11 cellular contexts compared by ENCODE assay signal in the genomic region with DNA sequence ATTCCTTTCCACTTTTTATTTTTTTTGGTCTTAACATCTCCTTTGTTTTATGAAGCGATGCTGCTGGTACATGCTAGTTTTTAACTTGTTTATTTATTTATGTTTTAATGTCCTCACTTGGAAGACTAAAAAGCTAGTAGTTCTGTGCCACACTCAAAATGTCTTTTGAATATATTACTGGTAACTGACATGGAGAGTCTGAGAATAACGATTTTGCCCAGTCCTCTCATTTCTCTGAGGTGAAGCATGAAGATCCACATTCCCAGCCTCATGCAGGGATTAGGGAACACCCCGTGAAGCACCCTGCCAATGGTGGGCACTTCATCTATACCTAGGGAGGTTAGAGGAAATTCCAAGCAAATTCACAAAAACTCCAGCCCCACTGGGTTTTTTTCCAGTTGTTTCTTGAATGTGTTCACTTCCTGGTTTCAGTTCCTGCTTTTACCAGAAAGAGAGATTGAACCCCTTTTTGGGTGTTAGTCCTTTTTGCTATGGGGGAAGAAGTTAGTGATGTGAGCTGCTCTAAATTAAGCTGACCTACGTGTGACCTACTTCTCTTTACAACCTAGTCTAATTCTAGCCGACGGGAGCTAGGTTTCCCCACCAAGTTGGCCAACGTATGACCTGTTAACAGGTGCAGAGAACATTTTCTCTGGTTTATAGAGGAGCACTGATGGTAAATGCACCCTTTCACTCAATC.
DNase-seq lines count a peak whose midpoint lies in the region; ATAC-seq, FAIRE-seq and TF ChIP-seq lines count a peak whose summit lies in the region.
"Had no signal": no experiment of that assay in that cellular context is flagged by ENCODE, and none has a peak within 500 bp of the region (broad histone marks: within the 10 kb centered on the region; RNA-seq: fewer than 3 reads in every experiment).

No MANE protein-coding gene starts in this region.

- CTCF ChIA-PET in HepG2 (lab: Yijun Ruan, JAX; ENCODE audit: low intra/inter-chr PET ratio, low total read pairs) = no interaction called here

- ATAC-seq in right lobe of liver = peak; percentile 19 to 61 (median 56)
- ATAC-seq in HepG2 = no peak
- peak; percentile 72 for ATAC-seq in HG02973 (IDR thresholded peaks at IDR 0.05; ENCODE audit: unreplicated experiment)
- ATAC-seq: activated CD4-positive, CD25-positive, alpha-beta regulatory T cell treated with anti-CD3 and anti-CD28 coated beads, Interleukin-2, amount 50 U/mL, for 24 hours had no signal

- H3K27ac ChIP-seq in right lobe of liver = peak overlapping the region in 1 of 3 donors; percentile 11
- no peak overlapping the region for H3K27ac ChIP-seq in HepG2 (ENCODE audit: extremely low read length, insufficient read depth, low read length)

- TF ChIP-seq EP300 in HepG2 (IDR thresholded peaks at IDR 0.05; ENCODE audit: low read depth in 2 of 2, low read length in 2 of 2) (no peak), HepG2 (CRISPR knock-in tag; IDR thresholded peaks at IDR 0.05; ENCODE audit: borderline replicate concordance) (no peak)

- H2AFZ ChIP-seq in HepG2 (ENCODE audit: low read length) = no peak overlapping the region

- no TSS peak for BruUV-seq in HepG2 (replicated peaks; lab: Mats Ljungman, UMichigan)

- H3K36me3 ChIP-seq in right lobe of liver (peaks cover 0 to 72% (median 0%) of the 10 kb centered on the region in 4 donors), HepG2 (replicated peaks in 1 of 2; ENCODE audit: control insufficient read depth in 1 of 2, insufficient read depth in 2 of 2, low read length in 2 of 2) (peaks cover 7 to 43% of the 10 kb centered on the region in 2 experiments)

- no peak overlapping the region for H3K9ac ChIP-seq in HepG2 (ENCODE audit: insufficient read depth, low read depth, low read length)

- FAIRE-seq in HepG2 (lab: Jason Lieb, UNC) = no peak
- peak; percentile 17 for FAIRE-seq in urothelium cell line (lab: Jason Lieb, UNC)
- FAIRE-seq: bronchial epithelial cell, H1 had no signal

- TF ChIP-seq POLR2A in right lobe of liver (IDR thresholded peaks at IDR 0.05) (no peak), HepG2 (IDR thresholded peaks at IDR 0.05; ENCODE audit: insufficient read depth in 1 of 2, low read depth in 2 of 2, low read length in 2 of 2) (no peak)

- DNase-seq in right lobe of liver (no peak), HepG2 (ENCODE audit: low spot score) (no peak), NOMO-1 treated with dmso at 0.1 percent for 144 hours (lab: John Stamatoyannopoulos, UW; ENCODE audit: unreplicated experiment) (peak; percentile 77), urothelium cell line (ENCODE audit: low spot score) (no peak), T-helper 2 cell (no peak), ecto neural progenitor cell (ENCODE audit: low spot score) (no peak), dermis blood vessel endothelial cell (no peak)

- no peaks in the 10 kb centered on the region for H3K79me2 ChIP-seq in HepG2 (ENCODE audit: insufficient read depth, low read length)

- WGBS in right lobe of liver (ENCODE audit: insufficient coverage, low coverage, low lambda C conversion rate, missing lambda C conversion rate) = 48% methylated on average over 5 of the region's 7 CpGs
- WGBS in HepG2 (ENCODE audit: low lambda C conversion rate) = 78% methylated on average over 7 of the region's 7 CpGs

- intact Hi-C loops in right lobe of liver (cut with DNase I) = no loop called here
- intact Hi-C loops in HepG2 (cut with micrococcal nuclease; ENCODE audit: unreplicated experiment) = no loop called here

- in situ Hi-C loops in HepG2 (cut with HindIII; ENCODE audit: extremely low pct_ligation_motif_present, low pct_unique_long_range_greater_than_20kb) = no loop called here

- no peak overlapping the region for H3K4me3 ChIP-seq in right lobe of liver
- no peak overlapping the region for H3K4me3 ChIP-seq in HepG2 (replicated peaks in 1 of 3; ENCODE audit: insufficient read depth in 1 of 3, low read depth in 2 of 3, low read length in 3 of 3)

- POLR2A ChIA-PET in HepG2 (lab: Yijun Ruan, JAX) = no interaction called here

- H3K4me2 ChIP-seq in HepG2 (ENCODE audit: low read depth, low read length) = no peak overlapping the region

- no peak for TF ChIP-seq CTCF in right lobe of liver (IDR thresholded peaks at IDR 0.05)
- no peak for TF ChIP-seq CTCF in HepG2 (CRISPR knock-in tag; IDR thresholded peaks at IDR 0.05)

- no peaks in the 10 kb centered on the region for H4K20me1 ChIP-seq in HepG2 (ENCODE audit: insufficient read depth, low read length)

- H3K9me3 ChIP-seq in right lobe of liver (no peaks in the 10 kb centered on the region), HepG2 (ENCODE audit: low read length) (no peaks in the 10 kb centered on the region)

- H3K4me1 ChIP-seq in right lobe of liver (no peaks in the 10 kb centered on the region), HepG2 (ENCODE audit: insufficient read depth, low read length) (no peaks in the 10 kb centered on the region)

- H3K27me3 ChIP-seq in right lobe of liver = no peaks in the 10 kb centered on the region
- H3K27me3 ChIP-seq in HepG2 (ENCODE audit: control insufficient read depth in 1 of 2, insufficient read depth in 2 of 2, low read length in 2 of 2) = no peaks in the 10 kb centered on the region

- TF ChIP-seq RAD21 in HepG2 (CRISPR knock-in tag; IDR thresholded peaks at IDR 0.05) = no peak

TF ChIP-seq in HepG2, 621 proteins besides CTCF, POLR2A, EP300 and RAD21:
- TF ChIP-seq, protein P1, sequence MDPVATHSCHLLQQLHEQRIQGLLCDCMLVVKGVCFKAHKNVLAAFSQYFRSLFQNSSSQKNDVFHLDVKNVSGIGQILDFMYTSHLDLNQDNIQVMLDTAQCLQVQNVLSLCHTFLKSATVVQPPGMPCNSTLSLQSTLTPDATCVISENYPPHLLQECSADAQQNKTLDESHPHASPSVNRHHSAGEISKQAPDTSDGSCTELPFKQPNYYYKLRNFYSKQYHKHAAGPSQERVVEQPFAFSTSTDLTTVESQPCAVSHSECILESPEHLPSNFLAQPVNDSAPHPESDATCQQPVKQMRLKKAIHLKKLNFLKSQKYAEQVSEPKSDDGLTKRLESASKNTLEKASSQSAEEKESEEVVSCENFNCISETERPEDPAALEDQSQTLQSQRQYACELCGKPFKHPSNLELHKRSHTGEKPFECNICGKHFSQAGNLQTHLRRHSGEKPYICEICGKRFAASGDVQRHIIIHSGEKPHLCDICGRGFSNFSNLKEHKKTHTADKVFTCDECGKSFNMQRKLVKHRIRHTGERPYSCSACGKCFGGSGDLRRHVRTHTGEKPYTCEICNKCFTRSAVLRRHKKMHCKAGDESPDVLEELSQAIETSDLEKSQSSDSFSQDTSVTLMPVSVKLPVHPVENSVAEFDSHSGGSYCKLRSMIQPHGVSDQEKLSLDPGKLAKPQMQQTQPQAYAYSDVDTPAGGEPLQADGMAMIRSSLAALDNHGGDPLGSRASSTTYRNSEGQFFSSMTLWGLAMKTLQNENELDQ (CRISPR knock-in tag; IDR thresholded peaks at IDR 0.05; ENCODE audit: borderline replicate concordance) = no peak
